In the genomic region with DNA sequence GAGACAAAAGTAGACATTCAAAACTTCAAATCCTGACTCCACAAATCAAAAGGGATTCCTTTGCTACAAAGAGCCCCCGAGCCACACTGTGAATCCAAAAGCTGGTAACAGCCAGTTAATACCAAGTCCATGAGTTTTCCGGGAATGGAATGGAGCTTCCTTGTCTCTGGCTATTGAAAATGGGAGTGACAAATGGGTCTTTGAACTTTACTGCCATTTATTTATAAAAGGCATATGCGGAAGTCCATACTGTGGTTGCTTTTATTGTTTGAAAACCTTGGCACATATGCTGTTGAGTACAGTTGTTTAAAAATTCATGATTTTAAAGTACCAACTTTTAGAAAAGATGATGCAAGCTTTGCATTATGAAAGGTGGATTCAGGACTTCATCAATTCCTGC, we compare ENCODE assay signal across 33 cellular contexts.
DNase-seq lines count a peak whose midpoint lies in the region; ATAC-seq, FAIRE-seq and TF ChIP-seq lines count a peak whose summit lies in the region.
"Had no signal": no experiment of that assay in that cellular context is flagged by ENCODE, and none has a peak within 500 bp of the region (broad histone marks: within the 10 kb centered on the region; RNA-seq: fewer than 3 reads in every experiment).

No MANE protein-coding gene starts in this region.

- intact Hi-C loops in left colon (cut with DNase I, micrococcal nuclease) = no loop called here
- intact Hi-C loops in mucosa of descending colon (cut with DNase I, micrococcal nuclease) = no loop called here

- ATAC-seq in left colon (peak; percentile 96), mucosa of descending colon (peak; percentile 92), GM21825 (IDR thresholded peaks at IDR 0.05; ENCODE audit: unreplicated experiment) (no peak)
- ATAC-seq: A549; CD8-positive, alpha-beta T cell had no signal

- no peak for FAIRE-seq in small intestine (lab: Jason Lieb, UNC)
- FAIRE-seq: A204.1, A549, D721Med had no signal

- DNase-seq in left colon (no peak), mucosa of descending colon (peak in 1 of 3 donors; percentile 31), small intestine (peak; percentile 18), NCI-H1092 treated with DMSO at 0.1 percent for 48 hours (lab: John Stamatoyannopoulos, UW) (no peak), T-helper 9 cell (no peak)
- DNase-seq: 8988T; ACHN; AML-193; BE2C; C1 segment of cervical spinal cord; Caco-2; Calu3; CD4-positive, alpha-beta memory T cell; CD4-positive, alpha-beta T cell; CD4-positive, CD25-positive, alpha-beta regulatory T cell; CD8-positive, alpha-beta memory T cell; CD8-positive, alpha-beta T cell; COR-L47; DMS 273 treated with DMSO at 0.1 percent for 48 hours; DMS153; DMS53; DMS79; DMS79 treated with DMSO at 0.1 percent for 48 hours; DND-41; EL had no signal

- no peak overlapping the region for H3K27ac ChIP-seq in small intestine (ENCODE audit: low read depth in 1 of 2, low read length in 1 of 2)
- H3K27ac ChIP-seq: 22Rv1; A549; BLaER1; BLaER1 treated with 17β-estradiol and CSF1 and Interleukin-3, amounts not matched to agents 10 nM and 100 nM; C4-2B had no signal

- H3K9me3 ChIP-seq in mucosa of descending colon (no peaks in the 10 kb centered on the region), small intestine (ENCODE audit: control insufficient read depth, low read depth) (no peaks in the 10 kb centered on the region)
- H3K9me3 ChIP-seq: A549; BE2C; BLaER1; BLaER1 treated with 17β-estradiol and CSF1 and Interleukin-3, amounts not matched to agents 10 nM and 100 nM; Caco-2 had no signal

- TF ChIP-seq CTCF in mucosa of descending colon (IDR thresholded peaks at IDR 0.05) = no peak

- WGBS in small intestine, 3 donors = 47 to 79% (median 55%) methylated on average over 3 of the region's 3 CpGs

- H3K4me1 ChIP-seq in mucosa of descending colon (ENCODE audit: low read depth) = peaks cover 8% of the 10 kb centered on the region
- no peaks in the 10 kb centered on the region for H3K4me1 ChIP-seq in small intestine (ENCODE audit: control insufficient read depth in 2 of 2, insufficient read depth in 1 of 2, low read depth in 1 of 2, low read length in 1 of 2)
- H3K4me1 ChIP-seq: A549 had no signal

- no peaks in the 10 kb centered on the region for H3K36me3 ChIP-seq in mucosa of descending colon (ENCODE audit: low read depth)
- no peaks in the 10 kb centered on the region for H3K36me3 ChIP-seq in small intestine (ENCODE audit: control insufficient read depth in 2 of 2, insufficient read depth in 2 of 2, low read length in 2 of 2)
- H3K36me3 ChIP-seq: BLaER1 treated with 17β-estradiol and CSF1 and Interleukin-3, amounts not matched to agents 10 nM and 100 nM had no signal

- H3K4me3 ChIP-seq in mucosa of descending colon = no peak overlapping the region
- no peak overlapping the region for H3K4me3 ChIP-seq in small intestine (ENCODE audit: low read depth in 1 of 2, low read length in 2 of 2)
- H3K4me3 ChIP-seq: A549; BLaER1; BLaER1 treated with 17β-estradiol and CSF1 and Interleukin-3, amounts not matched to agents 10 nM and 100 nM had no signal

- H3K27me3 ChIP-seq in small intestine (ENCODE audit: control insufficient read depth in 2 of 2, insufficient read depth in 2 of 2, low read length in 2 of 2) = no peaks in the 10 kb centered on the region
- H3K27me3 ChIP-seq: BE2C; BLaER1; BLaER1 treated with 17β-estradiol and CSF1 and Interleukin-3, amounts not matched to agents 10 nM and 100 nM had no signal
